ENCODE assay signal across 8 cellular contexts in the genomic region with DNA sequence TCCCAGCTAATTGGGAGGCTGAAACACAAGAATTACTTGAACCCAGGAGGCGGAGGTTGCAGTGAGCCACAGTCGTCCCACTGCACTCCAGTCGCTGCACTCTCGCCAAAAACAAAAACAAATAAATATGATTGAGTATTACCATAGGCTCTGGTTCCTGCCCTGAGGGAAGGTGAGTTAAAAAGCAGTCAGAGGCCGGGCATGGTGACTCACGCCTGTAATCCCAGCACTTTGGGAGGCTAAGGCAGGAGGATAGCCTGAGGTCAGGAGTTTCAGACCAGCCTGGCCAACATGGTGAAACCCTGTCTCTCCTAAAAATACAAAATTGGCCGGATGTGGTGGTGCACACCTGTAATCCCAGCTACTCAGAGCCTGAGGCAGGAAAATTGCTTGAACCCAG. TPM values are rescaled to one million over a fixed set of nuclear protein-coding genes. Genes with fewer than 3 reads are reported as not detected.
DNase-seq lines count a peak whose midpoint lies in the region; ATAC-seq and TF ChIP-seq lines count a peak whose summit lies in the region.
"Not testable (repeated sequence)": the region's sequence is repeated elsewhere in the genome, so short reads cannot be mapped to it uniquely, and the experiment has no call there.

No MANE protein-coding gene starts in this region.

- BruUV-seq in Panc1 (replicated peaks; lab: Mats Ljungman, UMichigan): not testable (repeated sequence)

- ATAC-seq in Panc1: peak; percentile 85

- H3K9me3 Mint-ChIP-seq in HFFc6; endothelial cell (ENCODE audit: unreplicated experiment): not testable (repeated sequence)

- not testable (repeated sequence) for H3K18ac ChIP-seq in trophoblast cell (ENCODE audit: low read length)

- TF ChIP-seq CTCF in HFFc6 (IDR thresholded peaks at IDR 0.05); Panc1 (IDR thresholded peaks at IDR 0.05); endothelial cell (IDR thresholded peaks at IDR 0.05; ENCODE audit: unreplicated experiment): not testable (repeated sequence)

- H3K4me3 ChIP-seq in BLaER1 treated with 17β-estradiol and CSF1 and Interleukin-3, amounts not matched to agents 10 nM and 100 nM; MG63; Panc1 (ENCODE audit: low read depth in 2 of 2, low read length in 2 of 2); adipocyte (ENCODE audit: low read length); trophoblast cell (ENCODE audit: low read depth, low read length): not testable (repeated sequence)

- H3K27ac Mint-ChIP-seq in HFFc6: not testable (repeated sequence)
- peak overlapping the region; percentile 100 for H3K27ac Mint-ChIP-seq in endothelial cell (ENCODE audit: unreplicated experiment)

- DNase-seq in EL (peak; percentile 82), HFFc6 (peak; percentile 33), MG63 (peak; percentile 54), adipocyte (ENCODE audit: low read depth) (peak; percentile 33), trophoblast cell (peak; percentile 92 to 95)
- not testable (repeated sequence) for DNase-seq in Panc1 (ENCODE audit: low read depth, low spot score); endothelial cell (ENCODE audit: low spot score)

- not testable (repeated sequence) for H4K91ac ChIP-seq in trophoblast cell (ENCODE audit: low read depth, low read length)

- H3K79me1 ChIP-seq in trophoblast cell (ENCODE audit: low read length): not testable (repeated sequence)

- H3K4me1 Mint-ChIP-seq in HFFc6 (ENCODE audit: low read depth) (peaks cover 27% of the 10 kb centered on the region), endothelial cell (ENCODE audit: unreplicated experiment) (peaks cover 17% of the 10 kb centered on the region)

- CTCF ChIA-PET in Panc1 (lab: Charles Lee): not testable (repeated sequence)

- H3K14ac ChIP-seq in trophoblast cell (ENCODE audit: low read length): not testable (repeated sequence)

- H3K4me1 ChIP-seq in BLaER1 treated with 17β-estradiol and CSF1 and Interleukin-3, amounts not matched to agents 10 nM and 100 nM: peaks cover 34 to 80% (median 58%) of the 10 kb centered on the region in 10 experiments
- not testable (repeated sequence) for H3K4me1 ChIP-seq in Panc1 (ENCODE audit: control insufficient read depth, insufficient read depth, low read length); trophoblast cell (ENCODE audit: control insufficient read depth in 1 of 2, insufficient read depth in 2 of 2, low read length in 2 of 2)
- H3K4me1 ChIP-seq in adipocyte (ENCODE audit: control insufficient read depth, insufficient read depth, low read length): peaks cover 11% of the 10 kb centered on the region

- H2BK5ac ChIP-seq in trophoblast cell (ENCODE audit: low read depth, low read length, poor library complexity): not testable (repeated sequence)

- POLR2A ChIA-PET in Panc1 (lab: Charles Lee): not testable (repeated sequence)

- not testable (repeated sequence) for H2BK120ac ChIP-seq in trophoblast cell (ENCODE audit: insufficient read depth, low read length, poor library complexity)

- not testable (repeated sequence) for H3K27me3 Mint-ChIP-seq in HFFc6 (ENCODE audit: insufficient read depth); endothelial cell (ENCODE audit: unreplicated experiment)

- peak overlapping the region; percentile 59 to 84 (median 75); a peak in 21 of 22 replicates for H3K4me2 ChIP-seq in BLaER1 treated with 17β-estradiol and CSF1 and Interleukin-3, amounts not matched to agents 10 nM and 100 nM
- not testable (repeated sequence) for H3K4me2 ChIP-seq in trophoblast cell (ENCODE audit: low read length)

- H3K9ac ChIP-seq in BLaER1 treated with 17β-estradiol and CSF1 and Interleukin-3, amounts not matched to agents 10 nM and 100 nM: peak overlapping the region in 9 of 11 experiments; percentile 42 to 83 (median 75); a peak in 15 of 22 replicates
- not testable (repeated sequence) for H3K9ac ChIP-seq in adipocyte (ENCODE audit: low read length); trophoblast cell (ENCODE audit: low read length)

- not testable (repeated sequence) for H3K4ac ChIP-seq in trophoblast cell (ENCODE audit: low read depth, low read length)

- H4K8ac ChIP-seq in trophoblast cell (ENCODE audit: low read depth, low read length): not testable (repeated sequence)

- in situ Hi-C loops in Panc1 (cut with HindIII; ENCODE audit: low pct_unique_long_range_greater_than_20kb, low sequenced_read_pairs): not testable (repeated sequence)

- no CpG with 5 or more reads among the region's 7 CpGs for WGBS in trophoblast cell (ENCODE audit: extremely low coverage, insufficient coverage, insufficient read length)

- H3K36me3 ChIP-seq in BLaER1 treated with 17β-estradiol and CSF1 and Interleukin-3, amounts not matched to agents 10 nM and 100 nM; MG63; Panc1 (ENCODE audit: control insufficient read depth, insufficient read depth, low read length); adipocyte (ENCODE audit: control insufficient read depth, insufficient read depth, low read length, severe bottlenecking); trophoblast cell (ENCODE audit: control insufficient read depth in 1 of 2, insufficient read depth in 2 of 2, low read length in 2 of 2): not testable (repeated sequence)

- H3K9me3 ChIP-seq in BLaER1 treated with 17β-estradiol and CSF1 and Interleukin-3, amounts not matched to agents 10 nM and 100 nM (replicated peaks in 1 of 11): peaks cover 0 to 10% (median 7%) of the 10 kb centered on the region in 11 experiments; a peak in 7 of 22 replicates
- H3K9me3 ChIP-seq in MG63; Panc1 (ENCODE audit: control insufficient read depth, insufficient read depth, low read depth, low read length); adipocyte (ENCODE audit: control insufficient read depth, low read length); trophoblast cell (ENCODE audit: insufficient read depth, low read depth, low read length): not testable (repeated sequence)

- not testable (repeated sequence) for H2BK12ac ChIP-seq in trophoblast cell (ENCODE audit: low read length)

- intact Hi-C loops in Panc1 (cut with micrococcal nuclease; ENCODE audit: unreplicated experiment): not testable (repeated sequence)

- H3K23ac ChIP-seq in trophoblast cell (ENCODE audit: low read length): not testable (repeated sequence)

- H4K20me1 ChIP-seq in BLaER1 treated with 17β-estradiol and CSF1 and Interleukin-3, amounts not matched to agents 10 nM and 100 nM: not testable (repeated sequence)

- not testable (repeated sequence) for H2AFZ ChIP-seq in trophoblast cell (ENCODE audit: insufficient read depth, low read length, poor library complexity)

- not testable (repeated sequence) for H3K27me3 ChIP-seq in BLaER1 treated with 17β-estradiol and CSF1 and Interleukin-3, amounts not matched to agents 10 nM and 100 nM; MG63; Panc1 (ENCODE audit: control insufficient read depth, insufficient read depth, low read length); adipocyte (replicated peaks; ENCODE audit: control insufficient read depth, insufficient read depth, low read length); trophoblast cell (ENCODE audit: insufficient read depth, low read length)

- H3K36me3 Mint-ChIP-seq in HFFc6 (ENCODE audit: low read depth): peaks cover 18% of the 10 kb centered on the region
- not testable (repeated sequence) for H3K36me3 Mint-ChIP-seq in endothelial cell (ENCODE audit: low read depth, unreplicated experiment)

- not testable (repeated sequence) for H3K79me2 ChIP-seq in trophoblast cell (ENCODE audit: control insufficient read depth, insufficient read depth, low read length, poor library complexity)

- not testable (repeated sequence) for H4K12ac ChIP-seq in trophoblast cell (ENCODE audit: low read depth, low read length)

- H3K27ac ChIP-seq in BLaER1 treated with 17β-estradiol and CSF1 and Interleukin-3, amounts not matched to agents 10 nM and 100 nM: peak overlapping the region in 9 of 11 experiments; percentile 66 to 98 (median 95); a peak in 18 of 22 replicates
- H3K27ac ChIP-seq in Panc1 (ENCODE audit: low read length); trophoblast cell (ENCODE audit: low read depth, low read length): not testable (repeated sequence)

- not testable (repeated sequence) for H3K4me3 Mint-ChIP-seq in HFFc6; endothelial cell (ENCODE audit: unreplicated experiment)

- H2AK5ac ChIP-seq in trophoblast cell (ENCODE audit: low read length): not testable (repeated sequence)

RNA-seq across cellular contexts. Expression of gene MAVS, which starts 6.4 kb away (rescaled TPM):
- total RNA-seq in HFFc6 (2021; fragmentation: NEBNext Ultra II Directional; extraction: Animal tissue kit (Norgen Biotek cat#: 25700)): 10 to 100 TPM; 38.8 to 44.8 (median 40.6) TPM
- total RNA-seq in MG63 (2014; rRNA removed; shearing (Covaris generic); ENCODE audit: low replicate concordance): 4.4 and 6.2 TPM in 2 replicates
- total RNA-seq in Panc1 (2021; ENCODE audit: unreplicated experiment) (32.3 TPM), endothelial cell (ENCODE audit: unreplicated experiment) (111 TPM)
- 17.9 TPM for polyA plus RNA-seq in Panc1 (2012; ENCODE audit: insufficient read length)
- polyA plus RNA-seq in trophoblast cell (2013): 17.5 and 17.6 TPM in 2 replicates

RNA-seq across cellular contexts. Expression of gene AP5S1, which starts 19.9 kb away (rescaled TPM):
- total RNA-seq in HFFc6 (2021; fragmentation: NEBNext Ultra II Directional; extraction: Animal tissue kit (Norgen Biotek cat#: 25700)): 10 to 100 TPM; 17.7 to 21.7 (median 19.4) TPM
- total RNA-seq in MG63 (2014; rRNA removed; shearing (Covaris generic); ENCODE audit: low replicate concordance): 11.6 and 24.6 TPM in 2 replicates
- total RNA-seq in Panc1 (2021; ENCODE audit: unreplicated experiment) (23.1 TPM), endothelial cell (ENCODE audit: unreplicated experiment) (9.9 TPM)
- polyA plus RNA-seq in Panc1 (2012; ENCODE audit: insufficient read length): 28.9 TPM
- polyA plus RNA-seq in trophoblast cell (2013): 4.4 and 4.5 TPM in 2 replicates

RNA-seq across cellular contexts. Expression of gene CDC25B, which starts 44.1 kb away (rescaled TPM):
- 10 to 100 TPM; 44.9 to 92.6 (median 84.5) TPM for total RNA-seq in HFFc6 (2021; fragmentation: NEBNext Ultra II Directional; extraction: Animal tissue kit (Norgen Biotek cat#: 25700))
- total RNA-seq in MG63 (2014; rRNA removed; shearing (Covaris generic); ENCODE audit: low replicate concordance): 13.9 and 16.0 TPM in 2 replicates
- total RNA-seq in Panc1 (2021; ENCODE audit: unreplicated experiment) (170 TPM), endothelial cell (ENCODE audit: unreplicated experiment) (10.4 TPM)
- polyA plus RNA-seq in Panc1 (2012; ENCODE audit: insufficient read length): 140 TPM
- 25.2 and 26.6 TPM in 2 replicates for polyA plus RNA-seq in trophoblast cell (2013)

RNA-seq across cellular contexts. Expression of gene PANK2, which starts 49.0 kb away (rescaled TPM):
- 10 to 100 TPM; 34.5 to 40.7 (median 38.3) TPM for total RNA-seq in HFFc6 (2021; fragmentation: NEBNext Ultra II Directional; extraction: Animal tissue kit (Norgen Biotek cat#: 25700))
- total RNA-seq in MG63 (2014; rRNA removed; shearing (Covaris generic); ENCODE audit: low replicate concordance): 31.4 and 57.1 TPM in 2 replicates
- total RNA-seq in Panc1 (2021; ENCODE audit: unreplicated experiment) (40.9 TPM), endothelial cell (ENCODE audit: unreplicated experiment) (53.7 TPM)
- polyA plus RNA-seq in Panc1 (2012; ENCODE audit: insufficient read length): 25.0 TPM
- polyA plus RNA-seq in trophoblast cell (2013): 18.9 and 19.4 TPM in 2 replicates

RNA-seq across cellular contexts. Expression of gene CENPB, which starts 53.7 kb away (rescaled TPM):
- 100 to 1,000 TPM; 109 to 128 (median 117) TPM for total RNA-seq in HFFc6 (2021; fragmentation: NEBNext Ultra II Directional; extraction: Animal tissue kit (Norgen Biotek cat#: 25700))
- total RNA-seq in MG63 (2014; rRNA removed; shearing (Covaris generic); ENCODE audit: low replicate concordance): 50.0 and 81.5 TPM in 2 replicates
- total RNA-seq in Panc1 (2021; ENCODE audit: unreplicated experiment): 154 TPM
- polyA plus RNA-seq in Panc1 (2012; ENCODE audit: insufficient read length): 149 TPM
- 57.9 TPM for total RNA-seq in endothelial cell (ENCODE audit: unreplicated experiment)
- polyA plus RNA-seq in trophoblast cell (2013): 23.2 and 23.8 TPM in 2 replicates
